22 cellular contexts compared by ENCODE assay signal in the genomic region with DNA sequence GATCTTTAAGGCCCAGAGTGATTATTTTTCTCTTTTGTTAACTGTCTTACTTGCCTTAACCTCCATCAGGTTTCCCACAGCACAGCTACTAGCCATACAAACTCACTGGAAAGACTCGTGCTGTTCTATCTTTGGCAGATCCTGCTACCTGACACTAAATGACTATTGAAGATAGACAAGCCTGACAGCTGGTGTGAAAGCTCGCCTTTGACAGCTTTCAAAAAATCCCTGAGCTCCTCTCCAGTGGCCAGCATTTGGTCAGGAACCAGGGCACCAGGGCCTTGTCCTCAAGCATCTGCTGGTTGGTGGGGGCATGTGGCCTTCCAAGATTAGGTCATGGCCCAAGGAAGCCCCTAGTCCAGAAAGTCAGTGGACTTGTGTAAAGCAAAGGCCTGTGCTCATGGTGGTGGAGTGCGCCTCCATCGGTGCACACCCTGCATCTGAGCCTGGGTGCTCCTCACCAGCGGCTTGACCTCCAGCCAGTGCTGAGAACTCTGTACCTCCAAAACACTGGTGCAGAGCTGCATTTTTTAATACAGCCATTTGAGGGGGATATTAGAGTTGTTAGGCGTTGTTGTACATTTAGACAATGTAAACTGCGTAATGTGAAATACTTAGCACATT.
"Had no signal": no experiment of that assay in that cellular context is flagged by ENCODE, and none has a peak within 500 bp of the region (broad histone marks: within the 10 kb centered on the region; RNA-seq: fewer than 3 reads in every experiment).

No MANE protein-coding gene starts in this region.

- H3K27me3 ChIP-seq: left lung, sigmoid colon, spleen, thyroid gland had no signal

- ATAC-seq: left lung had no signal

- H3K4me3 Mint-ChIP-seq: central memory CD8-positive, alpha-beta T cell; mesothelial cell of epicardium; neural crest cell; stimulated activated naive CD8-positive, alpha-beta T cell treated with anti-CD3 and anti-CD28 coated beads, Interleukin-15, Interleukin-2, amounts not matched to agents 100 ng/mL and 50 ng/mL, for 24 hours had no signal

- H3K36me3 ChIP-seq: left lung, sigmoid colon, thyroid gland had no signal

- H3K4me1 ChIP-seq: left lung, thyroid gland had no signal

- H3K27ac Mint-ChIP-seq: mesothelial cell of epicardium had no signal

- DNase-seq: activated CD4-positive, alpha-beta T cell treated with anti-CD3 and anti-CD28 coated beads, Interleukin-2, amount 50 U/mL, for 48 hours; effector memory CD4-positive, alpha-beta T cell; hippocampal formation; kidney glomerular epithelial cell; left lung; mammary epithelial cell; posterior cingulate gyrus; sigmoid colon; spleen; stimulated activated CD4-positive, alpha-beta T cell treated with anti-CD3 and anti-CD28 coated beads, Interleukin-4, amount 100 ng/mL, for 1 hour; substantia nigra; T-helper 1 cell; T-helper 9 cell; thyroid gland had no signal

- H3K9me3 Mint-ChIP-seq: central memory CD8-positive, alpha-beta T cell had no signal

- H3K4me1 Mint-ChIP-seq: mesothelial cell of epicardium, neural crest cell had no signal

- H3K4me3 ChIP-seq: left lung, sigmoid colon, spleen, thyroid gland had no signal

- FAIRE-seq: astrocyte, colon, endothelial cell of umbilical vein, frontal cortex had no signal

- H3K9me3 ChIP-seq: thyroid gland had no signal

- H3K27me3 Mint-ChIP-seq: central memory CD8-positive, alpha-beta T cell; stimulated activated naive CD8-positive, alpha-beta T cell treated with anti-CD3 and anti-CD28 coated beads, Interleukin-15, Interleukin-2, amounts not matched to agents 100 ng/mL and 50 ng/mL, for 24 hours had no signal

- H3K27ac ChIP-seq: left lung, sigmoid colon, spleen, thyroid gland had no signal
